In the genomic region with DNA sequence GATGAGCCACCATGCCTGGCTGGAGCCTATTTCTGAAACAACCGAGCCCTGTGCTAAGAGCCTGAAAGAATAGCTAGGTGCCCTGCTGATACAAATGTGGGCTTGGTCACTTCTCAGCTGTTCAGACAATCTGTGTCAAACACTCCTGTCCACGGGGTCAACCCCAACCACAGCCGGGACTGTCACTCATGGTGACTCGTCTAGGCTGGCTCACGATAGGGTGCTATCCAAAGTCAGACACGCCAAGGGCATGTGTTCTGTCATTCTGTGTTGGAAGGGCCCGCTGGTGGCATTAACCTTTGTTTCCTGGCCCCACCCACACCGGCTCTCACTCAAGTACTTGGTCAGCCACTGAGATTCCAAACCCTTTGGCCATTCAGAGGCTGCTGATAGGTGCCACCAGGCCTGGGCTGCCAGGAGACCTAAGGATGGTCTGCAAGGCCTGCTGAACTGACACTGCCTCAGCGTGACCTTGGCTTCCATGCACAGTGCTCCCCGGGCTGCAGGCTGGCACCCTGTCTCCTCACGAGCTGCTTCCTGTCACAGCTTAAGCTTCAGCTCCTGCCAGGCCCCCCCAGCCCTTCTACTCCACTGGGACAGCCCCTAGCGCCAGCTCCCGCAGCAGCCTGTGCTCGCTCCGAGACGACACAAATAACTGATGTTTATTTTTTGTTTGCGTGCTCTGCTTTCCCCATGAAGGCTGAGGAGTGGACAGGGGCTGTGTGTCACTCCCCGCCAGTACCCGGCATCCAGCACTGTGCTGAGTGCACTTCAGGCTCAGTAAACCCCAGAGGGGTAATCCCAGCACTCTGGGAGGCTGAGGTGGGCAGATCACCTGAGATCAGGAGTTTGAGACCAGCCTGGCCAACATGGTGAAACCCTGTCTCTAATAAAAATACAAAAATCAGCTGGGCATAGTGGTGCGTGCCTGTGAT, we compare ENCODE assay signal across 8 cellular contexts. TPM values are rescaled to one million over a fixed set of nuclear protein-coding genes. Genes with fewer than 3 reads are reported as not detected.
DNase-seq lines count a peak whose midpoint lies in the region; ATAC-seq and TF ChIP-seq lines count a peak whose summit lies in the region.

No MANE protein-coding gene starts in this region.

- TF ChIP-seq CTCF in Peyer's patch (IDR thresholded peaks at IDR 0.05), result no peak

- H3K27me3 ChIP-seq in Peyer's patch, result no peaks in the 10 kb centered on the region

- peaks cover 32 to 96% (median 83%) of the 10 kb centered on the region in 4 donors for H3K4me1 ChIP-seq in Peyer's patch

- H3K36me3 ChIP-seq in Peyer's patch, result peaks cover 0 to 40% (median 0%) of the 10 kb centered on the region in 3 donors

- ATAC-seq in GM19023 (IDR thresholded peaks at IDR 0.05; ENCODE audit: unreplicated experiment), result peak; percentile 17

- peak in 2 of 3 donors; percentile 84 to 87 for DNase-seq in Peyer's patch
- DNase-seq in central memory CD4-positive, alpha-beta T cell, result peak; percentile 65
- peak; percentile 63 to 65 for DNase-seq in stimulated activated CD4-positive, alpha-beta T cell treated with anti-CD3 and anti-CD28 coated beads, Interleukin-2, amount 100 ng/mL, for 24 hours
- no peak for DNase-seq in NCI-H446 (lab: John Stamatoyannopoulos, UW)
- DNase-seq in EL, result no peak
- no peak for DNase-seq in NCI-H187 (lab: John Stamatoyannopoulos, UW)
- no peak for DNase-seq in DMS53 (lab: John Stamatoyannopoulos, UW)

- no peak for TF ChIP-seq POLR2A in Peyer's patch (IDR thresholded peaks at IDR 0.05)

- H3K9me3 ChIP-seq in Peyer's patch, result peaks cover 0 to 2% (median 0%) of the 10 kb centered on the region in 4 donors

- peak overlapping the region in 2 of 4 donors; percentile 17 to 25 for H3K4me3 ChIP-seq in Peyer's patch

- peak overlapping the region; percentile 86 to 94 (median 90) for H3K27ac ChIP-seq in Peyer's patch

RNA-seq across cellular contexts. Expression of gene CDC42BPG, which starts 14.3 kb away (rescaled TPM):
- 10 to 100 TPM; 25.6 to 78.6 (median 52.1) TPM for total RNA-seq in Peyer's patch

RNA-seq across cellular contexts. Expression of gene EHD1, which starts 19.7 kb away (rescaled TPM):
- total RNA-seq in Peyer's patch, result 100 to 1,000 TPM in 2 of 4 donors, 10 to 100 TPM in 2; 56.2 to 185 (median 98.6) TPM

RNA-seq across cellular contexts. Expression of gene MEN1, which starts 48.4 kb away (rescaled TPM):
- 10 to 100 TPM; 20.3 to 47.0 (median 31.9) TPM for total RNA-seq in Peyer's patch

RNA-seq across cellular contexts. Expression of gene MAP4K2, which starts 55.7 kb away (rescaled TPM):
- 10 to 100 TPM in 3 of 4 donors, 1 to 10 TPM in 1; 3.3 to 34.7 (median 20.3) TPM for total RNA-seq in Peyer's patch

RNA-seq across cellular contexts. Expression of gene ATG2A, which starts 58.3 kb away (rescaled TPM):
- 10 to 100 TPM; 38.8 to 79.6 (median 66.6) TPM for total RNA-seq in Peyer's patch

Comparison
In these comparisons a context has a peak if more than half of its experiments do, and no peak if none do; other contexts are left out.
1. DNase-seq: peak in Peyer's patch (2 of 3), central memory CD4-positive, alpha-beta T cell (single experiment) and stimulated activated CD4-positive, alpha-beta T cell treated with anti-CD3 and anti-CD28 coated beads, Interleukin-2, amount 100 ng/mL, for 24 hours (2 of 2); none in NCI-H446 (0 of 2), EL (single experiment), NCI-H187 (0 of 2) and DMS53 (single experiment).